1 cellular context compared by ENCODE assay signal in the genomic region with DNA sequence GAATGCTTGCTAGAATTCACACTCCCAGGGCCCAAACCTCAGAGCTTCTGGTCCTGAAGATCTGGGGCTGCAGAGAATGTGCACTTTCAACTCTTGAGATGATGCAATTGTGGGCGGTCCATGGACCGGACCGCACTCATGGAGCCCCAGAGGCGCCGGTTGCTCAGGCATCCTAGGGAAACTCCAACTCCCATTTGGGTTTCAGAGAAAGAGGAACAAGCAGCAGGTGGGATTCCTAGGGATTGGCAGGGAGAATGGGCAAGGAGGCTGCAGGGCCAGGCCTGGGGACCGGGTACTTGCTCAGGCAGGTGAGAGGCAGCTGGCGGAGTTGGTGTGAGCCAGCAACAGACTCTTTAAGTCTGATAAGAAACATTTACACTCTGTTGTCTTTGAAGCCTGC.
TF ChIP-seq lines count a peak whose summit lies in the region.

No MANE protein-coding gene starts in this region.

TF ChIP-seq in GM23338, 12 proteins besides CTCF, POLR2A, EP300 and RAD21 (continued from another document):
- TF ChIP-seq, protein P1, sequence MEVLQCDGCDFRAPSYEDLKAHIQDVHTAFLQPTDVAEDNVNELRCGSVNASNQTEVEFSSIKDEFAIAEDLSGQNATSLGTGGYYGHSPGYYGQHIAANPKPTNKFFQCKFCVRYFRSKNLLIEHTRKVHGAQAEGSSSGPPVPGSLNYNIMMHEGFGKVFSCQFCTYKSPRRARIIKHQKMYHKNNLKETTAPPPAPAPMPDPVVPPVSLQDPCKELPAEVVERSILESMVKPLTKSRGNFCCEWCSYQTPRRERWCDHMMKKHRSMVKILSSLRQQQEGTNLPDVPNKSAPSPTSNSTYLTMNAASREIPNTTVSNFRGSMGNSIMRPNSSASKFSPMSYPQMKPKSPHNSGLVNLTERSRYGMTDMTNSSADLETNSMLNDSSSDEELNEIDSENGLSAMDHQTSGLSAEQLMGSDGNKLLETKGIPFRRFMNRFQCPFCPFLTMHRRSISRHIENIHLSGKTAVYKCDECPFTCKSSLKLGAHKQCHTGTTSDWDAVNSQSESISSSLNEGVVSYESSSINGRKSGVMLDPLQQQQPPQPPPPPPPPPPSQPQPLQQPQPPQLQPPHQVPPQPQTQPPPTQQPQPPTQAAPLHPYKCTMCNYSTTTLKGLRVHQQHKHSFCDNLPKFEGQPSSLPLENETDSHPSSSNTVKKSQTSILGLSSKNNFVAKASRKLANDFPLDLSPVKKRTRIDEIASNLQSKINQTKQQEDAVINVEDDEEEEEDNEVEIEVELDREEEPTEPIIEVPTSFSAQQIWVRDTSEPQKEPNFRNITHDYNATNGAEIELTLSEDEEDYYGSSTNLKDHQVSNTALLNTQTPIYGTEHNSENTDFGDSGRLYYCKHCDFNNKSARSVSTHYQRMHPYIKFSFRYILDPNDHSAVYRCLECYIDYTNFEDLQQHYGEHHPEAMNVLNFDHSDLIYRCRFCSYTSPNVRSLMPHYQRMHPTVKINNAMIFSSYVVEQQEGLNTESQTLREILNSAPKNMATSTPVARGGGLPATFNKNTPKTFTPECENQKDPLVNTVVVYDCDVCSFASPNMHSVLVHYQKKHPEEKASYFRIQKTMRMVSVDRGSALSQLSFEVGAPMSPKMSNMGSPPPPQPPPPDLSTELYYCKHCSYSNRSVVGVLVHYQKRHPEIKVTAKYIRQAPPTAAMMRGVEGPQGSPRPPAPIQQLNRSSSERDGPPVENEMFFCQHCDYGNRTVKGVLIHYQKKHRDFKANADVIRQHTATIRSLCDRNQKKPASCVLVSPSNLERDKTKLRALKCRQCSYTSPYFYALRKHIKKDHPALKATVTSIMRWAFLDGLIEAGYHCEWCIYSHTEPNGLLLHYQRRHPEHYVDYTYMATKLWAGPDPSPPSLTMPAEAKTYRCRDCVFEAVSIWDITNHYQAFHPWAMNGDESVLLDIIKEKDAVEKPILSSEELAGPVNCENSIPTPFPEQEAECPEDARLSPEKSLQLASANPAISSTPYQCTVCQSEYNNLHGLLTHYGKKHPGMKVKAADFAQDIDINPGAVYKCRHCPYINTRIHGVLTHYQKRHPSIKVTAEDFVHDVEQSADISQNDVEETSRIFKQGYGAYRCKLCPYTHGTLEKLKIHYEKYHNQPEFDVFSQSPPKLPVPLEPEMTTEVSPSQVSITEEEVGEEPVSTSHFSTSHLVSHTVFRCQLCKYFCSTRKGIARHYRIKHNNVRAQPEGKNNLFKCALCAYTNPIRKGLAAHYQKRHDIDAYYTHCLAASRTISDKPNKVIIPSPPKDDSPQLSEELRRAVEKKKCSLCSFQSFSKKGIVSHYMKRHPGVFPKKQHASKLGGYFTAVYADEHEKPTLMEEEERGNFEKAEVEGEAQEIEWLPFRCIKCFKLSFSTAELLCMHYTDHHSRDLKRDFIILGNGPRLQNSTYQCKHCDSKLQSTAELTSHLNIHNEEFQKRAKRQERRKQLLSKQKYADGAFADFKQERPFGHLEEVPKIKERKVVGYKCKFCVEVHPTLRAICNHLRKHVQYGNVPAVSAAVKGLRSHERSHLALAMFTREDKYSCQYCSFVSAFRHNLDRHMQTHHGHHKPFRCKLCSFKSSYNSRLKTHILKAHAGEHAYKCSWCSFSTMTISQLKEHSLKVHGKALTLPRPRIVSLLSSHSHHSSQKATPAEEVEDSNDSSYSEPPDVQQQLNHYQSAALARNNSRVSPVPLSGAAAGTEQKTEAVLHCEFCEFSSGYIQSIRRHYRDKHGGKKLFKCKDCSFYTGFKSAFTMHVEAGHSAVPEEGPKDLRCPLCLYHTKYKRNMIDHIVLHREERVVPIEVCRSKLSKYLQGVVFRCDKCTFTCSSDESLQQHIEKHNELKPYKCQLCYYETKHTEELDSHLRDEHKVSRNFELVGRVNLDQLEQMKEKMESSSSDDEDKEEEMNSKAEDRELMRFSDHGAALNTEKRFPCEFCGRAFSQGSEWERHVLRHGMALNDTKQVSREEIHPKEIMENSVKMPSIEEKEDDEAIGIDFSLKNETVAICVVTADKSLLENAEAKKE (CRISPR knock-in tag; IDR thresholded peaks at IDR 0.05) = no peak
- TF ChIP-seq CREB1 (CRISPR knock-in tag; IDR thresholded peaks at IDR 0.05; ENCODE audit: low read depth) (no peak), JUNB (IDR thresholded peaks at IDR 0.05; ENCODE audit: unreplicated experiment) (no peak), STAT1 (IDR thresholded peaks at IDR 0.05; ENCODE audit: unreplicated experiment) (no peak), EZH2phosphoT487 (IDR thresholded peaks at IDR 0.05; ENCODE audit: unreplicated experiment) (no peak), ZNF114 (CRISPR knock-in tag; IDR thresholded peaks at IDR 0.05) (no peak), POLR2AphosphoS5 (IDR thresholded peaks at IDR 0.05; ENCODE audit: low read depth) (no peak), EZH2 (IDR thresholded peaks at IDR 0.05; ENCODE audit: low read depth, unreplicated experiment) (no peak)
- TF ChIP-seq, protein P2, sequence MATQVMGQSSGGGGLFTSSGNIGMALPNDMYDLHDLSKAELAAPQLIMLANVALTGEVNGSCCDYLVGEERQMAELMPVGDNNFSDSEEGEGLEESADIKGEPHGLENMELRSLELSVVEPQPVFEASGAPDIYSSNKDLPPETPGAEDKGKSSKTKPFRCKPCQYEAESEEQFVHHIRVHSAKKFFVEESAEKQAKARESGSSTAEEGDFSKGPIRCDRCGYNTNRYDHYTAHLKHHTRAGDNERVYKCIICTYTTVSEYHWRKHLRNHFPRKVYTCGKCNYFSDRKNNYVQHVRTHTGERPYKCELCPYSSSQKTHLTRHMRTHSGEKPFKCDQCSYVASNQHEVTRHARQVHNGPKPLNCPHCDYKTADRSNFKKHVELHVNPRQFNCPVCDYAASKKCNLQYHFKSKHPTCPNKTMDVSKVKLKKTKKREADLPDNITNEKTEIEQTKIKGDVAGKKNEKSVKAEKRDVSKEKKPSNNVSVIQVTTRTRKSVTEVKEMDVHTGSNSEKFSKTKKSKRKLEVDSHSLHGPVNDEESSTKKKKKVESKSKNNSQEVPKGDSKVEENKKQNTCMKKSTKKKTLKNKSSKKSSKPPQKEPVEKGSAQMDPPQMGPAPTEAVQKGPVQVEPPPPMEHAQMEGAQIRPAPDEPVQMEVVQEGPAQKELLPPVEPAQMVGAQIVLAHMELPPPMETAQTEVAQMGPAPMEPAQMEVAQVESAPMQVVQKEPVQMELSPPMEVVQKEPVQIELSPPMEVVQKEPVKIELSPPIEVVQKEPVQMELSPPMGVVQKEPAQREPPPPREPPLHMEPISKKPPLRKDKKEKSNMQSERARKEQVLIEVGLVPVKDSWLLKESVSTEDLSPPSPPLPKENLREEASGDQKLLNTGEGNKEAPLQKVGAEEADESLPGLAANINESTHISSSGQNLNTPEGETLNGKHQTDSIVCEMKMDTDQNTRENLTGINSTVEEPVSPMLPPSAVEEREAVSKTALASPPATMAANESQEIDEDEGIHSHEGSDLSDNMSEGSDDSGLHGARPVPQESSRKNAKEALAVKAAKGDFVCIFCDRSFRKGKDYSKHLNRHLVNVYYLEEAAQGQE (IDR thresholded peaks at IDR 0.05; ENCODE audit: unreplicated experiment) = no peak
